12 cellular contexts compared by ENCODE assay signal in genomic region chr3:127964053-127964452, GRCh38.
DNase-seq lines count a peak whose midpoint lies in the region.
"Had no signal": no experiment of that assay in that cellular context is flagged by ENCODE, and none has a peak within 500 bp of the region (broad histone marks: within the 10 kb centered on the region; RNA-seq: fewer than 3 reads in every experiment).

No MANE protein-coding gene starts in this region.

- DNase-seq in COR-L47 (lab: John Stamatoyannopoulos, UW) (peak; percentile 54), NCI-H1436 (lab: John Stamatoyannopoulos, UW) (peak; percentile 80), NCI-H748 treated with DMSO at 0.1 percent for 48 hours (lab: John Stamatoyannopoulos, UW) (peak; percentile 11), fibroblast of peridontal ligament (ENCODE audit: extremely low read depth) (peak; percentile 11), hypothalamus (lab: John Stamatoyannopoulos, UW) (no peak), NCI-H526 treated with DMSO at 0.1 percent for 48 hours (lab: John Stamatoyannopoulos, UW) (no peak), caudate nucleus (lab: John Stamatoyannopoulos, UW) (no peak), NOMO-1 treated with DMSO at 0.1 percent for 48 hours (lab: John Stamatoyannopoulos, UW; ENCODE audit: unreplicated experiment) (no peak)
- DNase-seq: activated CD8-positive, alpha-beta memory T cell treated with anti-CD3 and anti-CD28 coated beads, Interleukin-2, amount 10 ng/mL, durations not matched to agents 7 days and 5 days; dermis blood vessel endothelial cell; pancreas; stimulated activated CD4-positive, alpha-beta T cell treated with anti-CD3 and anti-CD28 coated beads, Interleukin-1b, Interleukin-23, amount 100 ng/mL, for 48 hours had no signal

- H3K27ac ChIP-seq in caudate nucleus (ENCODE audit: low read depth, low read length) = no peak overlapping the region
- H3K27ac ChIP-seq: pancreas had no signal

Comparison
In these comparisons a context has a peak if more than half of its experiments do, and no peak if none do; other contexts are left out.
1. DNase-seq: peak in COR-L47 (single experiment), NCI-H1436 (single experiment), NCI-H748 treated with DMSO at 0.1 percent for 48 hours (single experiment) and fibroblast of peridontal ligament (single experiment); none in hypothalamus (0 of 51), NCI-H526 treated with DMSO at 0.1 percent for 48 hours (single experiment), caudate nucleus (0 of 61) and NOMO-1 treated with DMSO at 0.1 percent for 48 hours (single experiment).